In the genomic region with DNA sequence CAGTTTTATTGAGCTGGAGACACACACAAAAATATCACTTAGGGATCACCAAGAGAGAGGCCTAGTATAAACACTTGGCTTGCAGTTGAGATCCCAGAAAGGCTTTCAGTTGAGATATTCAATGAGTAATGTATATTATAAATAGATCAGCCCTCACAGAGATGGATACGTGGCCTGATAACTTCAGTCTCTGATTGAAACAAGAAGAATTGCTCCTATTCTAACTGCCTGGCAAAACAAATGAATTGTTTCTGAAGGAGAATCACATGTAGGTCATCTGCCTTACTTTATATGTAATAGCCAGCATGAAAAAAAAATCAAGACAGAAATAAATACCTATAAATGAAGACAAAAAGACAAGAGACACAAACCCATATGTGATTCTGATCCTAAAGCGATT, we compare ENCODE assay signal across 14 cellular contexts.
A peak's percentile ranks its signal among the peaks of the same experiment; 100 is the strongest.
DNase-seq lines count a peak whose midpoint lies in the region; ATAC-seq, FAIRE-seq and TF ChIP-seq lines count a peak whose summit lies in the region.
"Had no signal": no experiment of that assay in that cellular context is flagged by ENCODE, and none has a peak within 500 bp of the region (broad histone marks: within the 10 kb centered on the region; RNA-seq: fewer than 3 reads in every experiment).

No MANE protein-coding gene starts in this region.

- no peak overlapping the region for H2BK12ac ChIP-seq in mesenchymal stem cell (ENCODE audit: low read length in 2 of 2)

- no peaks in the 10 kb centered on the region for H4K20me1 ChIP-seq in GM23338 (replicated peaks; ENCODE audit: insufficient read depth)
- no peaks in the 10 kb centered on the region for H4K20me1 ChIP-seq in astrocyte (ENCODE audit: insufficient read depth, low read length)

- ATAC-seq in GM23338 (no peak), HG03139 (IDR thresholded peaks at IDR 0.05; ENCODE audit: unreplicated experiment) (no peak), GM21529 (IDR thresholded peaks at IDR 0.05; ENCODE audit: unreplicated experiment) (no peak)
- ATAC-seq: CD8-positive, alpha-beta T cell had no signal

- H4K8ac ChIP-seq in mesenchymal stem cell (ENCODE audit: low read length), result no peak overlapping the region

- WGBS in mesenchymal stem cell, result 40% methylated on average over 1 of the region's 2 CpGs

- H3K4me2 ChIP-seq in GM23338, result no peak overlapping the region
- no peak overlapping the region for H3K4me2 ChIP-seq in astrocyte (ENCODE audit: low read length)
- no peak overlapping the region for H3K4me2 ChIP-seq in mesenchymal stem cell (ENCODE audit: low read length, poor library complexity, severe bottlenecking)

- H3K9ac ChIP-seq in astrocyte (ENCODE audit: low read length) (no peak overlapping the region), mesenchymal stem cell (ENCODE audit: low read length) (no peak overlapping the region)

- H3K27me3 ChIP-seq in GM23338 (ENCODE audit: insufficient read depth) (no peaks in the 10 kb centered on the region), astrocyte (ENCODE audit: insufficient read depth, low read length) (no peaks in the 10 kb centered on the region), mesenchymal stem cell (ENCODE audit: control insufficient read depth in 1 of 2, insufficient read depth in 1 of 2, low read length in 2 of 2) (no peaks in the 10 kb centered on the region)

- no peak for FAIRE-seq in astrocyte (lab: Jason Lieb, UNC)
- FAIRE-seq: A204.1 had no signal

- H3K4me1 Mint-ChIP-seq in GM23338 (no peaks in the 10 kb centered on the region), astrocyte (ENCODE audit: low read depth, unreplicated experiment) (no peaks in the 10 kb centered on the region)
- H3K4me1 Mint-ChIP-seq: CD14-positive monocyte had no signal

- H3K4ac ChIP-seq in mesenchymal stem cell (ENCODE audit: low read depth in 1 of 2, low read length in 2 of 2), result no peak overlapping the region

- no peaks in the 10 kb centered on the region for H3F3A ChIP-seq in GM23338 (replicated peaks; ENCODE audit: low read depth)

- no peak overlapping the region for H4K91ac ChIP-seq in mesenchymal stem cell (ENCODE audit: low read length)

- no peak overlapping the region for H3K27ac Mint-ChIP-seq in GM23338
- H3K27ac Mint-ChIP-seq in astrocyte (ENCODE audit: unreplicated experiment), result no peak overlapping the region
- H3K27ac Mint-ChIP-seq: CD8-positive, alpha-beta T cell had no signal

- peak overlapping the region; percentile 79; the same call in 1 of the 2 replicates for H2AFZ ChIP-seq in GM23338
- peak overlapping the region; percentile 34 for H2AFZ ChIP-seq in astrocyte (ENCODE audit: low read depth, low read length)
- no peak overlapping the region for H2AFZ ChIP-seq in mesenchymal stem cell (ENCODE audit: low read depth, low read length)

- no peak overlapping the region for H3K14ac ChIP-seq in mesenchymal stem cell (ENCODE audit: low read length in 2 of 2)

- H3K9me2 ChIP-seq in GM23338 (ENCODE audit: insufficient read depth), result no peaks in the 10 kb centered on the region

- H3K18ac ChIP-seq in mesenchymal stem cell (ENCODE audit: low read depth in 1 of 2, low read length in 2 of 2), result no peak overlapping the region

- no peak overlapping the region for H3K23ac ChIP-seq in mesenchymal stem cell (ENCODE audit: low read length in 2 of 2)

- no peak overlapping the region for H2AK5ac ChIP-seq in mesenchymal stem cell (ENCODE audit: low read length, severe bottlenecking)

- H2BK5ac ChIP-seq in mesenchymal stem cell (ENCODE audit: low read depth, low read length, poor library complexity, severe bottlenecking), result no peak overlapping the region

- TF ChIP-seq CTCF in GM23338 (conservative IDR thresholded peaks at IDR 0.05; ENCODE audit: low read depth in 2 of 2), result no peak
- TF ChIP-seq CTCF in astrocyte (IDR thresholded peaks at IDR 0.05; ENCODE audit: insufficient read depth, low read depth, low read length), result no peak

- H2BK15ac ChIP-seq in mesenchymal stem cell (ENCODE audit: low read depth, poor library complexity, severe bottlenecking), result no peak overlapping the region

- no peaks in the 10 kb centered on the region for H3K79me2 ChIP-seq in GM23338 (replicated peaks; ENCODE audit: insufficient read depth)
- no peaks in the 10 kb centered on the region for H3K79me2 ChIP-seq in astrocyte (ENCODE audit: insufficient read depth, low read length)

- H3K36me3 Mint-ChIP-seq in GM23338 (ENCODE audit: low read depth), result no peaks in the 10 kb centered on the region
- no peaks in the 10 kb centered on the region for H3K36me3 Mint-ChIP-seq in astrocyte (ENCODE audit: low read depth, unreplicated experiment)
- H3K36me3 Mint-ChIP-seq: CD14-positive monocyte; CD8-positive, alpha-beta T cell had no signal

- no peaks in the 10 kb centered on the region for H3K36me3 ChIP-seq in GM23338 (ENCODE audit: insufficient read depth)
- H3K36me3 ChIP-seq in astrocyte (ENCODE audit: insufficient read depth, low read length), result no peaks in the 10 kb centered on the region
- H3K36me3 ChIP-seq in mesenchymal stem cell (ENCODE audit: control insufficient read depth in 1 of 2, insufficient read depth in 2 of 2, low read depth in 1 of 2, low read length in 2 of 2), result no peaks in the 10 kb centered on the region

- H3K4me3 Mint-ChIP-seq in GM23338, result no peak overlapping the region
- no peak overlapping the region for H3K4me3 Mint-ChIP-seq in astrocyte (ENCODE audit: unreplicated experiment)
- H3K4me3 Mint-ChIP-seq: CD14-positive monocyte; CD8-positive, alpha-beta T cell had no signal

- no peak overlapping the region for H3K27ac ChIP-seq in GM23338 (ENCODE audit: low read depth)
- no peak overlapping the region for H3K27ac ChIP-seq in astrocyte (ENCODE audit: low read depth, low read length)
- H3K27ac ChIP-seq in mesenchymal stem cell (ENCODE audit: low read length, poor library complexity, severe bottlenecking), result no peak overlapping the region

- no peaks in the 10 kb centered on the region for H3K79me1 ChIP-seq in mesenchymal stem cell (replicated peaks; ENCODE audit: low read length, poor library complexity, severe bottlenecking)

- H3K4me1 ChIP-seq in GM23338 (ENCODE audit: insufficient read depth), result no peaks in the 10 kb centered on the region
- H3K4me1 ChIP-seq in astrocyte (ENCODE audit: insufficient read depth, low read length), result no peaks in the 10 kb centered on the region
- no peaks in the 10 kb centered on the region for H3K4me1 ChIP-seq in mesenchymal stem cell (ENCODE audit: control insufficient read depth, insufficient read depth, low read depth, low read length)
- H3K4me1 ChIP-seq: Caco-2 had no signal

- DNase-seq in GM23338 (ENCODE audit: low spot score) (no peak), astrocyte (ENCODE audit: low read depth) (no peak), mesenchymal stem cell (peak; percentile 61), NCI-H2029 treated with DMSO at 0.1 percent for 48 hours (lab: John Stamatoyannopoulos, UW) (no peak)
- no peak for DNase-seq in stimulated activated CD4-positive, alpha-beta T cell treated with anti-CD3 and anti-CD28 coated beads, Interleukin-4, amount 100 ng/mL, for 4 hours
- DNase-seq: Caco-2; CD8-positive, alpha-beta T cell; DMS53; H7; KBM-7 had no signal

- no peaks in the 10 kb centered on the region for H3K27me3 Mint-ChIP-seq in GM23338 (ENCODE audit: insufficient read depth, low read depth, poor library complexity)
- no peaks in the 10 kb centered on the region for H3K27me3 Mint-ChIP-seq in astrocyte (ENCODE audit: low read depth, unreplicated experiment)

- no peak overlapping the region for H3K4me3 ChIP-seq in GM23338
- no peak overlapping the region for H3K4me3 ChIP-seq in astrocyte (ENCODE audit: insufficient read depth, low read depth, low read length)
- H3K4me3 ChIP-seq in mesenchymal stem cell (ENCODE audit: insufficient read depth in 1 of 2, low read depth in 1 of 2, low read length in 2 of 2), result no peak overlapping the region

- H2BK120ac ChIP-seq in mesenchymal stem cell (ENCODE audit: low read depth, low read length), result no peak overlapping the region

- H3K9me3 Mint-ChIP-seq in GM23338, result no peaks in the 10 kb centered on the region
- H3K9me3 Mint-ChIP-seq in astrocyte (ENCODE audit: unreplicated experiment), result no peaks in the 10 kb centered on the region
- H3K9me3 Mint-ChIP-seq: CD8-positive, alpha-beta T cell had no signal

- H3K9me3 ChIP-seq in astrocyte (ENCODE audit: insufficient read depth, low read depth, low read length) (no peaks in the 10 kb centered on the region), mesenchymal stem cell (ENCODE audit: control insufficient read depth, low read length) (no peaks in the 10 kb centered on the region)
- H3K9me3 ChIP-seq: Caco-2 had no signal

TF ChIP-seq in GM23338, 12 proteins besides CTCF, POLR2A, EP300 and RAD21 (continues in another document):
- TF ChIP-seq EZH2 (IDR thresholded peaks at IDR 0.05; ENCODE audit: low read depth, unreplicated experiment) (no peak), ZNF331 (CRISPR knock-in tag; IDR thresholded peaks at IDR 0.05; ENCODE audit: low read depth) (no peak), JUNB (IDR thresholded peaks at IDR 0.05; ENCODE audit: unreplicated experiment) (no peak), CREB1 (CRISPR knock-in tag; IDR thresholded peaks at IDR 0.05; ENCODE audit: low read depth) (no peak), STAT1 (IDR thresholded peaks at IDR 0.05; ENCODE audit: unreplicated experiment) (no peak)
- TF ChIP-seq, protein P1, sequence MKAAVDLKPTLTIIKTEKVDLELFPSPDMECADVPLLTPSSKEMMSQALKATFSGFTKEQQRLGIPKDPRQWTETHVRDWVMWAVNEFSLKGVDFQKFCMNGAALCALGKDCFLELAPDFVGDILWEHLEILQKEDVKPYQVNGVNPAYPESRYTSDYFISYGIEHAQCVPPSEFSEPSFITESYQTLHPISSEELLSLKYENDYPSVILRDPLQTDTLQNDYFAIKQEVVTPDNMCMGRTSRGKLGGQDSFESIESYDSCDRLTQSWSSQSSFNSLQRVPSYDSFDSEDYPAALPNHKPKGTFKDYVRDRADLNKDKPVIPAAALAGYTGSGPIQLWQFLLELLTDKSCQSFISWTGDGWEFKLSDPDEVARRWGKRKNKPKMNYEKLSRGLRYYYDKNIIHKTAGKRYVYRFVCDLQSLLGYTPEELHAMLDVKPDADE (IDR thresholded peaks at IDR 0.05), result no peak
